17 cellular contexts compared by ENCODE assay signal in the genomic region with DNA sequence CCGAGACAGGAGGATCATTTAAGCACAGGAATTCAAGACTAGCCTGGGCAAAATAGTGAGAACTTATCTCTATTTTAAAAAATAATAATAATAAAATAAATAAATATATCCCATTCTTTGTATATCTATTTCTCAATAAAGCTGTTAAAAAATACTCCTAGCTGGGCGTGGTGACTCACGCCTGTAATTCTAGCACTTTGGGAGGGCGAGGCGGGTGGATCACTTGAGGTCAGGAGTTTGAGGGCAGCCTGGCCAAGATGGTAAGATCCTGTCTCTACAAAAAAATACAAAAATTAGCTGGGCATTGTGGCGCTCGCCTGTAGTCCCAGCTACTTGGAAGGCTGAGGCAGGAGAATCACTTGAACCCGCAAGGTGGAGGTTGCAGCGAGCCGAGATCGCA.
DNase-seq lines count a peak whose midpoint lies in the region; ATAC-seq and TF ChIP-seq lines count a peak whose summit lies in the region.
"Had no signal": no experiment of that assay in that cellular context is flagged by ENCODE, and none has a peak within 500 bp of the region (broad histone marks: within the 10 kb centered on the region; RNA-seq: fewer than 3 reads in every experiment).

No MANE protein-coding gene starts in this region.

- no peak overlapping the region for H3K4me3 Mint-ChIP-seq in nephron progenitor cell
- no peak overlapping the region for H3K4me3 Mint-ChIP-seq in T-helper 2 cell treated with Interferon-gamma antibody and Interleukin-4, amounts not matched to agents 5 μg/mL and 100 μg/mL, for 36 hours
- H3K4me3 Mint-ChIP-seq: CD4-positive, alpha-beta T cell had no signal

- H3K9me2 ChIP-seq in PC-9 (ENCODE audit: insufficient read depth), result no peaks in the 10 kb centered on the region

- no peaks in the 10 kb centered on the region for H3K9me3 Mint-ChIP-seq in nephron progenitor cell
- H3K9me3 Mint-ChIP-seq in T-helper 2 cell treated with Interferon-gamma antibody and Interleukin-4, amounts not matched to agents 5 μg/mL and 100 μg/mL, for 36 hours, result no peaks in the 10 kb centered on the region

- POLR2A ChIA-PET in PC-9 (lab: Charles Lee; ENCODE audit: unreplicated experiment), result no interaction called here

- intact Hi-C loops in PC-9 (cut with micrococcal nuclease; ENCODE audit: unreplicated experiment), result no loop called here

- H4K20me1 ChIP-seq in PC-9 (ENCODE audit: insufficient read depth), result no peaks in the 10 kb centered on the region

- CTCF ChIA-PET in PC-9 (lab: Charles Lee), result no interaction called here

- H3K9me3 ChIP-seq in PC-9 (ENCODE audit: insufficient read depth, low read depth), result no peaks in the 10 kb centered on the region
- H3K9me3 ChIP-seq: Caco-2 had no signal

- DNase-seq in M059J (ENCODE audit: low read depth) (peak; percentile 81), PC-9 (no peak), nephron progenitor cell (no peak), NCI-H146 treated with DMSO at 0.1 percent for 48 hours (lab: John Stamatoyannopoulos, UW; ENCODE audit: unreplicated experiment) (no peak)
- DNase-seq in T-helper 2 cell treated with Interferon-gamma antibody and Interleukin-4, amounts not matched to agents 5 μg/mL and 100 μg/mL, for 36 hours (ENCODE audit: low spot score), result no peak
- DNase-seq: AML-193; Caco-2; CD4-positive, alpha-beta T cell; DMS153; DMS79; GDM1; GOT3; H7 had no signal

- H3K79me2 ChIP-seq in PC-9 (ENCODE audit: low read depth), result no peaks in the 10 kb centered on the region

- ATAC-seq in GM18498 (IDR thresholded peaks at IDR 0.05; ENCODE audit: unreplicated experiment) (no peak), HG02938 (IDR thresholded peaks at IDR 0.05; ENCODE audit: unreplicated experiment) (no peak)
- ATAC-seq: HCT116 had no signal

- peak overlapping the region; percentile 56 for H3K27ac Mint-ChIP-seq in nephron progenitor cell
- H3K27ac Mint-ChIP-seq in T-helper 2 cell treated with Interferon-gamma antibody and Interleukin-4, amounts not matched to agents 5 μg/mL and 100 μg/mL, for 36 hours, result no peak overlapping the region
- H3K27ac Mint-ChIP-seq: CD4-positive, alpha-beta T cell had no signal

- BruUV-seq in PC-9 (replicated peaks; lab: Mats Ljungman, UMichigan), result no TSS peak

- no peak overlapping the region for H3K27ac ChIP-seq in PC-9
- H3K27ac ChIP-seq: C4-2B had no signal

- H3K4me2 ChIP-seq in PC-9, result 0 out of 2 replicates have a peak overlapping the region, but pooled peaks have one; percentile 6

- no peak overlapping the region for H3K4me3 ChIP-seq in PC-9

- peaks cover 17% of the 10 kb centered on the region for H3K27me3 Mint-ChIP-seq in nephron progenitor cell (ENCODE audit: low read depth, poor library complexity)
- no peaks in the 10 kb centered on the region for H3K27me3 Mint-ChIP-seq in T-helper 2 cell treated with Interferon-gamma antibody and Interleukin-4, amounts not matched to agents 5 μg/mL and 100 μg/mL, for 36 hours (ENCODE audit: low read depth)

- TF ChIP-seq CTCF in PC-9 (conservative IDR thresholded peaks at IDR 0.05) (no peak), nephron progenitor cell (IDR thresholded peaks at IDR 0.05) (no peak)

- H3F3A ChIP-seq in PC-9 (ENCODE audit: insufficient read depth, low read depth), result no peaks in the 10 kb centered on the region

- peaks cover 11% of the 10 kb centered on the region; the same call in 1 of the 2 replicates for H3K27me3 ChIP-seq in PC-9 (ENCODE audit: insufficient read depth, low read depth)

- peaks cover 40% of the 10 kb centered on the region for H3K4me1 Mint-ChIP-seq in nephron progenitor cell
- no peaks in the 10 kb centered on the region for H3K4me1 Mint-ChIP-seq in T-helper 2 cell treated with Interferon-gamma antibody and Interleukin-4, amounts not matched to agents 5 μg/mL and 100 μg/mL, for 36 hours (ENCODE audit: low read depth)

- no peaks in the 10 kb centered on the region for H3K36me3 ChIP-seq in PC-9 (ENCODE audit: low read depth)

- no peak overlapping the region for H2AFZ ChIP-seq in PC-9

- H3K36me3 Mint-ChIP-seq in nephron progenitor cell (ENCODE audit: low read depth), result no peaks in the 10 kb centered on the region
- no peaks in the 10 kb centered on the region for H3K36me3 Mint-ChIP-seq in T-helper 2 cell treated with Interferon-gamma antibody and Interleukin-4, amounts not matched to agents 5 μg/mL and 100 μg/mL, for 36 hours (ENCODE audit: low read depth)

- peaks cover 3% of the 10 kb centered on the region; the same call in 1 of the 2 replicates for H3K4me1 ChIP-seq in PC-9 (replicated peaks; ENCODE audit: insufficient read depth)
- H3K4me1 ChIP-seq: Caco-2 had no signal
